ENCODE assay signal across 16 cellular contexts in the genomic region with DNA sequence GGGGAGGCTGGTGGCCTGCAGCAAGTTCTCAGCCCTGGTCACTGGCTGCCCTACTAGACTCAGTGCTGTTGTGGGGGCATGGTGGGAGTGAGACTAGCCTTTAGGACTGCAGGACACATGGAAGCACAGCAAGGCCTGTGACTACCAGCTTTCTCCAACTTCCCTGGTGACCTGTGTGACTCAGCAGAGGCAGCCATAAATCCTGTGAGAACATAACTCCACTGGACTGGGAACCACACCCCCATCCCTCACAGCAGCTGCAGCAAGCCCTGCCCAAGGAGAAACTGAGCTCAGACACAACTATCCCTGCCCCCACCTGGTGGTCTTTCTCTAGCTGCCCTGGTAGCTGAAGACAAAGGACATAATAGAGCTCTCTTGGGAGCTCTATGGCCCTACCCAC.
DNase-seq lines count a peak whose midpoint lies in the region; ATAC-seq and TF ChIP-seq lines count a peak whose summit lies in the region.
"Had no signal": no experiment of that assay in that cellular context is flagged by ENCODE, and none has a peak within 500 bp of the region (broad histone marks: within the 10 kb centered on the region; RNA-seq: fewer than 3 reads in every experiment).

No MANE protein-coding gene starts in this region.

- ATAC-seq in HG03521 (IDR thresholded peaks at IDR 0.05; ENCODE audit: unreplicated experiment) (no peak), GM21515 (IDR thresholded peaks at IDR 0.05; ENCODE audit: unreplicated experiment) (no peak)
- ATAC-seq: Right ventricle myocardium inferior had no signal

- no peaks in the 10 kb centered on the region for H3K9me3 ChIP-seq in mesenchymal stem cell (ENCODE audit: control insufficient read depth, low read length)
- H3K9me3 ChIP-seq: ovary had no signal

- no peak overlapping the region for H2BK15ac ChIP-seq in mesenchymal stem cell (ENCODE audit: low read depth, poor library complexity, severe bottlenecking)

- no peak overlapping the region for H3K9ac ChIP-seq in mesenchymal stem cell (ENCODE audit: low read length)

- peaks cover 12% of the 10 kb centered on the region for H3K4me1 ChIP-seq in mesenchymal stem cell (ENCODE audit: control insufficient read depth, insufficient read depth, low read depth, low read length)

- no peak overlapping the region for H3K27ac ChIP-seq in mesenchymal stem cell (ENCODE audit: low read length, poor library complexity, severe bottlenecking)
- H3K27ac ChIP-seq: ovary, skin epidermis had no signal

- TF ChIP-seq CTCF in choroid plexus epithelial cell (conservative IDR thresholded peaks at IDR 0.05; ENCODE audit: low read depth, low read length): no peak

- H2BK12ac ChIP-seq in mesenchymal stem cell (ENCODE audit: low read length in 2 of 2): no peak overlapping the region

- no peaks in the 10 kb centered on the region for H3K79me1 ChIP-seq in mesenchymal stem cell (replicated peaks; ENCODE audit: low read length, poor library complexity, severe bottlenecking)

- H4K8ac ChIP-seq in mesenchymal stem cell (ENCODE audit: low read length): no peak overlapping the region

- no peak overlapping the region for H3K4ac ChIP-seq in mesenchymal stem cell (ENCODE audit: low read depth in 1 of 2, low read length in 2 of 2)

- peak; percentile 84 for DNase-seq in EH (ENCODE audit: low read depth)
- DNase-seq in NCI-H226: peak; percentile 18
- peak; percentile 46 for DNase-seq in choroid plexus epithelial cell (ENCODE audit: low read depth)
- DNase-seq in mesenchymal stem cell: peak; percentile 51
- no peak for DNase-seq in effector CD4-positive, alpha-beta T cell
- DNase-seq in germinal center (ENCODE audit: low spot score): no peak
- DNase-seq: activated CD8-positive, alpha-beta memory T cell treated with anti-CD3 and anti-CD28 coated beads, Interleukin-2, amount 50 U/mL, for 48 hours; aorta; COR-L47; NCI-H1092 treated with DMSO at 0.1 percent for 48 hours; ovary; stimulated activated CD4-positive, alpha-beta T cell treated with anti-CD3 and anti-CD28 coated beads, Interleukin-4, amount 100 ng/mL, for 4 hours had no signal

- H4K91ac ChIP-seq in mesenchymal stem cell (ENCODE audit: low read length): no peak overlapping the region

- H3K4me2 ChIP-seq in mesenchymal stem cell (ENCODE audit: low read length, poor library complexity, severe bottlenecking): no peak overlapping the region

- peak overlapping the region in 1 of 2 experiments; percentile 51 for H3K14ac ChIP-seq in mesenchymal stem cell (ENCODE audit: low read length in 2 of 2)

- no peaks in the 10 kb centered on the region for H3K36me3 ChIP-seq in mesenchymal stem cell (ENCODE audit: control insufficient read depth in 1 of 2, insufficient read depth in 2 of 2, low read depth in 1 of 2, low read length in 2 of 2)
- H3K36me3 ChIP-seq: ovary had no signal

- H2BK5ac ChIP-seq in mesenchymal stem cell (ENCODE audit: low read depth, low read length, poor library complexity, severe bottlenecking): no peak overlapping the region

- peak overlapping the region; percentile 7 for H2AFZ ChIP-seq in mesenchymal stem cell (ENCODE audit: low read depth, low read length)

- H3K27me3 ChIP-seq in mesenchymal stem cell (ENCODE audit: control insufficient read depth in 1 of 2, insufficient read depth in 1 of 2, low read length in 2 of 2): no peaks in the 10 kb centered on the region
- H3K27me3 ChIP-seq: ovary had no signal

- H2AK5ac ChIP-seq in mesenchymal stem cell (ENCODE audit: low read length, severe bottlenecking): no peak overlapping the region

- no peak overlapping the region for H2BK120ac ChIP-seq in mesenchymal stem cell (ENCODE audit: low read depth, low read length)

- no peak overlapping the region for H3K4me3 ChIP-seq in choroid plexus epithelial cell (ENCODE audit: low read depth, low read length)
- no peak overlapping the region for H3K4me3 ChIP-seq in mesenchymal stem cell (ENCODE audit: insufficient read depth in 1 of 2, low read depth in 1 of 2, low read length in 2 of 2)
- H3K4me3 ChIP-seq: ovary, skin epidermis had no signal

- no peak overlapping the region for H3K18ac ChIP-seq in mesenchymal stem cell (ENCODE audit: low read depth in 1 of 2, low read length in 2 of 2)

- no peak overlapping the region for H3K23ac ChIP-seq in mesenchymal stem cell (ENCODE audit: low read length in 2 of 2)

Comparison
In these comparisons a context has a peak if more than half of its experiments do, and no peak if none do; other contexts are left out.
1. DNase-seq: peak in EH (single experiment), NCI-H226 (single experiment), choroid plexus epithelial cell (single experiment) and mesenchymal stem cell (single experiment); none in effector CD4-positive, alpha-beta T cell (single experiment) and germinal center (single experiment).